ENCODE assay signal across 8 cellular contexts in genomic region chr11:12842933-12843636, GRCh38.
A peak's percentile ranks its signal among the peaks of the same experiment; 100 is the strongest.
DNase-seq lines count a peak whose midpoint lies in the region; ATAC-seq, FAIRE-seq and TF ChIP-seq lines count a peak whose summit lies in the region.

No MANE protein-coding gene starts in this region.

- ATAC-seq in aorta (ENCODE audit: low FRiP score) = peak; percentile 28
- no peak for ATAC-seq in HG02642 (IDR thresholded peaks at IDR 0.05; ENCODE audit: poor library complexity, unreplicated experiment)

- H3K9me3 ChIP-seq in cardiac muscle cell (ENCODE audit: low read depth) (no peaks in the 10 kb centered on the region), left ventricle myocardium inferior (replicated peaks) (no peaks in the 10 kb centered on the region), aorta (ENCODE audit: control insufficient read depth, low read length) (no peaks in the 10 kb centered on the region)

- H3K27me3 ChIP-seq in cardiac muscle cell (no peaks in the 10 kb centered on the region), left ventricle myocardium inferior (ENCODE audit: low read depth) (no peaks in the 10 kb centered on the region), aorta (ENCODE audit: control insufficient read depth in 1 of 2, insufficient read depth in 2 of 2, low read length in 1 of 2) (no peaks in the 10 kb centered on the region)

- H3K4me3 ChIP-seq in cardiac muscle cell (no peak overlapping the region), left ventricle myocardium inferior (no peak overlapping the region), aorta (ENCODE audit: low read length in 2 of 2) (no peak overlapping the region)

- H3K27ac ChIP-seq in cardiac muscle cell (peak overlapping the region; percentile 59), left ventricle myocardium inferior (replicated peaks) (no peak overlapping the region), aorta (ENCODE audit: low read depth in 1 of 2, low read length in 2 of 2) (no peak overlapping the region)

- TF ChIP-seq CTCF in cardiac muscle cell (IDR thresholded peaks at IDR 0.05; ENCODE audit: low read depth, low read length) = no peak
- no peak for TF ChIP-seq CTCF in left ventricle myocardium inferior (IDR thresholded peaks at IDR 0.05; ENCODE audit: borderline replicate concordance)

- peaks cover 68% of the 10 kb centered on the region for H3K4me1 ChIP-seq in cardiac muscle cell (ENCODE audit: low read depth)
- peaks cover 67% of the 10 kb centered on the region for H3K4me1 ChIP-seq in left ventricle myocardium inferior
- H3K4me1 ChIP-seq in aorta (ENCODE audit: control insufficient read depth in 1 of 2, insufficient read depth in 2 of 2, low read length in 2 of 2) = peaks cover 4 to 9% of the 10 kb centered on the region in 2 donors

- intact Hi-C loops in left ventricle myocardium inferior (cut with micrococcal nuclease) = no loop called here
- intact Hi-C loops in aorta (cut with DNase I) = no loop called here

- DNase-seq in cardiac muscle cell (ENCODE audit: low read depth in 1 of 2, low spot score in 1 of 2) = peak; percentile 75 to 79
- DNase-seq in left ventricle myocardium inferior = no peak
- peak; percentile 57 for DNase-seq in RCC 7860 (ENCODE audit: low spot score)
- DNase-seq in glomerular visceral epithelial cell (ENCODE audit: extremely low spot score) = peak; percentile 71
- no peak for DNase-seq in aorta
- no peak for DNase-seq in activated CD8-positive, alpha-beta memory T cell treated with anti-CD3 and anti-CD28 coated beads, Interleukin-2, amount 50 U/mL, for 4 hours
- DNase-seq in 8988T = no peak

- WGBS in aorta, 2 donors = 60 to 61% methylated on average over 6 of the region's 6 CpGs

- H3K36me3 ChIP-seq in cardiac muscle cell (no peaks in the 10 kb centered on the region), left ventricle myocardium inferior (no peaks in the 10 kb centered on the region), aorta (ENCODE audit: control insufficient read depth in 1 of 2, insufficient read depth in 2 of 2, low read length in 1 of 2) (peaks cover 0 to 2% of the 10 kb centered on the region in 2 donors)

- FAIRE-seq in RCC 7860 (lab: Jason Lieb, UNC) = peak; percentile 42

Comparison
In these comparisons a context has a peak if more than half of its experiments do, and no peak if none do; other contexts are left out.
1. DNase-seq: peak in cardiac muscle cell (2 of 2), RCC 7860 (single experiment) and glomerular visceral epithelial cell (single experiment); none in left ventricle myocardium inferior (single experiment), aorta (0 of 2), activated CD8-positive, alpha-beta memory T cell treated with anti-CD3 and anti-CD28 coated beads, Interleukin-2, amount 50 U/mL, for 4 hours (single experiment) and 8988T (single experiment).